16 cellular contexts compared by ENCODE assay signal in genomic region chr9:93673844-93674334, GRCh38.
DNase-seq lines count a peak whose midpoint lies in the region; ATAC-seq and TF ChIP-seq lines count a peak whose summit lies in the region.
"Had no signal": no experiment of that assay in that cellular context is flagged by ENCODE, and none has a peak within 500 bp of the region (broad histone marks: within the 10 kb centered on the region; RNA-seq: fewer than 3 reads in every experiment).

No MANE protein-coding gene starts in this region.

- DNase-seq in activated T-cell treated with anti-CD3 and anti-CD28 coated beads, Interleukin-2, amount 50 U/mL, for 24 hours = peak; percentile 5
- DNase-seq in activated T-cell treated with anti-CD3 and anti-CD28 coated beads for 4 hours (no peak), WTC11 (ENCODE audit: low spot score) (peak; percentile 5), left ventricle myocardium inferior (peak; percentile 13), NCI-H1105 treated with DMSO at 0.1 percent for 48 hours (lab: John Stamatoyannopoulos, UW) (no peak), GOT3 (lab: John Stamatoyannopoulos, UW) (no peak)
- peak; percentile 1 for DNase-seq in stimulated activated naive CD8-positive, alpha-beta T cell treated with anti-CD3 and anti-CD28 coated beads, Interleukin-15, Interleukin-2, amounts not matched to agents 100 U/mL and 50 U/mL, for 24 hours
- DNase-seq: cerebellar nuclear complex, immature natural killer cell, mesendoderm, NCI-H748 treated with DMSO at 0.1 percent for 48 hours had no signal

- H3K4me1 ChIP-seq in left ventricle myocardium inferior = peaks cover 9% of the 10 kb centered on the region
- H3K4me1 ChIP-seq: vagina had no signal

- TF ChIP-seq CTCF in WTC11 (IDR thresholded peaks at IDR 0.05) (no peak), left ventricle myocardium inferior (IDR thresholded peaks at IDR 0.05; ENCODE audit: borderline replicate concordance) (no peak)

- no peak for ATAC-seq in WTC11
- no peak for ATAC-seq in stimulated activated naive CD8-positive, alpha-beta T cell treated with anti-CD3 and anti-CD28 coated beads, Interleukin-15, Interleukin-2, amounts not matched to agents 100 U/mL and 50 U/mL, for 24 hours
- ATAC-seq in GM21360 (IDR thresholded peaks at IDR 0.05; ENCODE audit: unreplicated experiment) = no peak
- ATAC-seq: CD8-positive, alpha-beta T cell; GM12878 had no signal

- H3K9me3 ChIP-seq in left ventricle myocardium inferior (replicated peaks) = no peaks in the 10 kb centered on the region
- H3K9me3 ChIP-seq: neutrophil, vagina had no signal

- peak overlapping the region; percentile 38 for H3K27ac ChIP-seq in left ventricle myocardium inferior (replicated peaks)
- H3K27ac ChIP-seq: neutrophil, vagina had no signal

- H3K4me1 Mint-ChIP-seq in activated T-cell treated with anti-CD3 and anti-CD28 coated beads, Interleukin-2, amount 50 U/mL, for 24 hours (ENCODE audit: low read depth) = no peaks in the 10 kb centered on the region
- no peaks in the 10 kb centered on the region for H3K4me1 Mint-ChIP-seq in WTC11

- H3K4me3 Mint-ChIP-seq in activated T-cell treated with anti-CD3 and anti-CD28 coated beads, Interleukin-2, amount 50 U/mL, for 24 hours = no peak overlapping the region
- no peak overlapping the region for H3K4me3 Mint-ChIP-seq in WTC11
- H3K4me3 Mint-ChIP-seq: CD8-positive, alpha-beta T cell; immature natural killer cell had no signal

- no peak overlapping the region for H3K4me3 ChIP-seq in left ventricle myocardium inferior
- H3K4me3 ChIP-seq: GM12878, vagina had no signal

- peaks cover 57% of the 10 kb centered on the region for H3K36me3 Mint-ChIP-seq in activated T-cell treated with anti-CD3 and anti-CD28 coated beads, Interleukin-2, amount 50 U/mL, for 24 hours (ENCODE audit: low read depth)
- H3K36me3 Mint-ChIP-seq in WTC11 = no peaks in the 10 kb centered on the region

- POLR2A ChIA-PET in WTC11 (lab: Charles Lee) = no interaction called here

- H3K9me3 Mint-ChIP-seq in activated T-cell treated with anti-CD3 and anti-CD28 coated beads, Interleukin-2, amount 50 U/mL, for 24 hours = no peaks in the 10 kb centered on the region
- no peaks in the 10 kb centered on the region for H3K9me3 Mint-ChIP-seq in WTC11
- H3K9me3 Mint-ChIP-seq: CD8-positive, alpha-beta T cell; immature natural killer cell had no signal

- CTCF ChIA-PET in WTC11 (lab: Charles Lee) = no interaction called here

- H3K36me3 ChIP-seq in left ventricle myocardium inferior = peaks cover 50% of the 10 kb centered on the region

- no peaks in the 10 kb centered on the region for H3K27me3 ChIP-seq in left ventricle myocardium inferior (ENCODE audit: low read depth)
- H3K27me3 ChIP-seq: neutrophil, vagina had no signal

- intact Hi-C loops in left ventricle myocardium inferior (cut with micrococcal nuclease) = no loop called here

- no peak overlapping the region for H3K27ac Mint-ChIP-seq in activated T-cell treated with anti-CD3 and anti-CD28 coated beads, Interleukin-2, amount 50 U/mL, for 24 hours
- H3K27ac Mint-ChIP-seq in WTC11 = no peak overlapping the region
- H3K27ac Mint-ChIP-seq: immature natural killer cell had no signal

- H3K27me3 Mint-ChIP-seq in activated T-cell treated with anti-CD3 and anti-CD28 coated beads, Interleukin-2, amount 50 U/mL, for 24 hours = no peaks in the 10 kb centered on the region
- H3K27me3 Mint-ChIP-seq in WTC11 (ENCODE audit: low read depth) = no peaks in the 10 kb centered on the region

TF ChIP-seq in WTC11, 78 proteins besides CTCF, POLR2A, EP300 and RAD21:
- TF ChIP-seq ZNF232 (CRISPR knock-in tag; IDR thresholded peaks at IDR 0.05) (no peak), ZNF396 (CRISPR knock-in tag; IDR thresholded peaks at IDR 0.05; ENCODE audit: borderline replicate concordance) (no peak), ATF6 (CRISPR knock-in tag; IDR thresholded peaks at IDR 0.05) (no peak), ZNF671 (CRISPR knock-in tag; IDR thresholded peaks at IDR 0.05) (no peak)

Comparison
In these comparisons a context has a peak if more than half of its experiments do, and no peak if none do; other contexts are left out.
1. DNase-seq: peak in activated T-cell treated with anti-CD3 and anti-CD28 coated beads, Interleukin-2, amount 50 U/mL, for 24 hours (single experiment), WTC11 (single experiment), left ventricle myocardium inferior (single experiment) and stimulated activated naive CD8-positive, alpha-beta T cell treated with anti-CD3 and anti-CD28 coated beads, Interleukin-15, Interleukin-2, amounts not matched to agents 100 U/mL and 50 U/mL, for 24 hours (single experiment); none in activated T-cell treated with anti-CD3 and anti-CD28 coated beads for 4 hours (single experiment), NCI-H1105 treated with DMSO at 0.1 percent for 48 hours (single experiment) and GOT3 (single experiment).